23 cellular contexts compared by ENCODE assay signal in the genomic region with DNA sequence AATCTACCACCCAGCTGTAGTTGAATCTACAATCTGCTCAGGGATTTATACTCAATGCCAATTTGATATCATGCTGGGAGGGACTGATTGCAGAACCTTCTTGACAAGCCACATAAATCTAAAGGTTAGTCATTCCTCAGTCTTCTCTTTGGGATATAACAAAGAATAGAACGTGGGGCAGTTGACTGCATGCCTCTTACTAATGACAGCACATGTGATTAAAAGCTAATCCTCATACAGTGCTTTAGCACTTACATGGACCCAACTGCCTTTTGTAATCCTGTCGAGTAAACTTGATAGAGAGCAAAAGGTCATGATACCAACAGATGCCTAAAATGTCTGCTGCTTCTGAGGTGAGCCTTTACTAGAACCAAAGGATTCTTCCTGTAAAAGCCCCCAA. TPM values are rescaled to one million over a fixed set of nuclear protein-coding genes. Genes with fewer than 3 reads are reported as not detected.
DNase-seq lines count a peak whose midpoint lies in the region; ATAC-seq and TF ChIP-seq lines count a peak whose summit lies in the region.
"Had no signal": no experiment of that assay in that cellular context is flagged by ENCODE, and none has a peak within 500 bp of the region (broad histone marks: within the 10 kb centered on the region; RNA-seq: fewer than 3 reads in every experiment).

No MANE protein-coding gene starts in this region.

- TF ChIP-seq POLR2A in uterus (IDR thresholded peaks at IDR 0.05): no peak

- H3K27me3 ChIP-seq in psoas muscle (ENCODE audit: insufficient read depth in 3 of 3, low read length in 2 of 3) (no peaks in the 10 kb centered on the region), uterus (no peaks in the 10 kb centered on the region)
- H3K27me3 ChIP-seq: BE2C, colonic mucosa, tibial artery had no signal

- DNase-seq in HCEC 1CT: peak; percentile 26
- DNase-seq in NCI-H69 (lab: John Stamatoyannopoulos, UW): peak; percentile 88
- DNase-seq in fibroblast of mammary gland (ENCODE audit: low read depth): peak; percentile 34
- no peak for DNase-seq in psoas muscle
- no peak for DNase-seq in ureter (ENCODE audit: low spot score)
- DNase-seq in uterus: no peak
- DNase-seq in NCI-H146 treated with DMSO at 0.1 percent for 48 hours (lab: John Stamatoyannopoulos, UW; ENCODE audit: unreplicated experiment): no peak
- DNase-seq: activated CD4-positive, CD25-positive, alpha-beta regulatory T cell treated with anti-CD3 and anti-CD28 coated beads, Interleukin-2, amount 50 U/mL, for 72 hours; activated CD8-positive, alpha-beta memory T cell treated with anti-CD3 and anti-CD28 coated beads, Interleukin-2, amount 10 ng/mL, durations not matched to agents 7 days and 5 days; activated effector memory CD4-positive, alpha-beta T cell treated with Interleukin-2 at 50 U/mL for 16 hours; amygdala; BE2C; colonic mucosa; GF-D8; Kasumi-1; lower lobe of right lung; NCI-H1694; SHP77 treated with DMSO at 0.1 percent for 48 hours; stimulated activated CD4-positive, alpha-beta T cell treated with anti-CD3 and anti-CD28 coated beads, Interleukin-12 subunit alpha, Interleukin-12 subunit beta, amount 100 ng/mL, for 4 hours; stimulated activated naive B cell treated with anti-CD40 and anti-IgM and Interleukin-4, amounts not matched to agents 10 μg/mL and 1 μg/mL and 100 μg/mL, for 72 hours; tibial artery had no signal

- H3K27ac ChIP-seq in psoas muscle (no peak overlapping the region), uterus (no peak overlapping the region)
- H3K27ac ChIP-seq: colonic mucosa, HL-60, lower lobe of right lung, parathyroid adenoma, tibial artery had no signal

- TF ChIP-seq CTCF in fibroblast of mammary gland (conservative IDR thresholded peaks at IDR 0.05; ENCODE audit: control insufficient read depth, insufficient read depth, low read depth, low read length) (no peak), psoas muscle (IDR thresholded peaks at IDR 0.05) (no peak), uterus (IDR thresholded peaks at IDR 0.05) (no peak)

- H3K9me3 ChIP-seq in psoas muscle: no peaks in the 10 kb centered on the region
- H3K9me3 ChIP-seq in uterus: no peaks in the 10 kb centered on the region
- H3K9me3 ChIP-seq: BE2C, colonic mucosa, lower lobe of right lung, tibial artery had no signal

- H3K4me1 ChIP-seq in psoas muscle (peaks cover 10% of the 10 kb centered on the region), uterus (peaks cover 0 to under 1% of the 10 kb centered on the region in 2 donors)
- H3K4me1 ChIP-seq: BE2C, colonic mucosa, lower lobe of right lung, parathyroid adenoma had no signal

- ATAC-seq in psoas muscle: peak in 3 of 4 donors; percentile 66 to 84 (median 82)
- ATAC-seq: activated CD8-positive, alpha-beta memory T cell treated with anti-CD3 and anti-CD28 coated beads, Interleukin-2, amount 10 ng/mL, durations not matched to agents 7 days and 5 days; lower lobe of right lung; stimulated activated naive B cell treated with anti-CD40 and anti-IgM and Interleukin-4, amounts not matched to agents 10 μg/mL and 1 μg/mL and 100 μg/mL, for 72 hours had no signal

- H3K36me3 ChIP-seq in psoas muscle (ENCODE audit: insufficient read depth in 1 of 2, low read depth in 1 of 2) (peaks cover 0 to 5% of the 10 kb centered on the region in 2 donors), uterus (no peaks in the 10 kb centered on the region)
- H3K36me3 ChIP-seq: BE2C, colonic mucosa, tibial artery had no signal

- intact Hi-C loops in psoas muscle (cut with DNase I): no loop called here
- intact Hi-C loops in uterus (cut with DNase I; ENCODE audit: low total_unique reads): no loop called here

- 30 to 45% (median 34%) methylated on average over 2 of the region's 2 CpGs for WGBS in psoas muscle, 3 donors

- H3K4me3 ChIP-seq in fibroblast of mammary gland (ENCODE audit: control insufficient read depth, low read depth, low read length) (no peak overlapping the region), psoas muscle (no peak overlapping the region), uterus (no peak overlapping the region)
- H3K4me3 ChIP-seq: colonic mucosa, lower lobe of right lung, tibial artery had no signal

RNA-seq across cellular contexts. Expression of gene KLHL7, which starts 12.3 kb away (rescaled TPM):
- 10 to 100 TPM; 11.6 to 14.6 (median 13.8) TPM for total RNA-seq in psoas muscle
- polyA plus RNA-seq in psoas muscle: 10 to 100 TPM; 10.6 to 18.0 (median 13.6) TPM
- total RNA-seq in ureter: 16.6 TPM
- 100 to 1,000 TPM in 1 of 4 donors, 10 to 100 TPM in 3; 12.0 to 136 (median 45.1) TPM for total RNA-seq in uterus

Comparison
In these comparisons a context has a peak if more than half of its experiments do, and no peak if none do; other contexts are left out.
1. DNase-seq: peak in HCEC 1CT (single experiment), NCI-H69 (single experiment) and fibroblast of mammary gland (single experiment); none in psoas muscle (0 of 2), ureter (single experiment), uterus (0 of 2) and NCI-H146 treated with DMSO at 0.1 percent for 48 hours (single experiment).